In the genomic region with DNA sequence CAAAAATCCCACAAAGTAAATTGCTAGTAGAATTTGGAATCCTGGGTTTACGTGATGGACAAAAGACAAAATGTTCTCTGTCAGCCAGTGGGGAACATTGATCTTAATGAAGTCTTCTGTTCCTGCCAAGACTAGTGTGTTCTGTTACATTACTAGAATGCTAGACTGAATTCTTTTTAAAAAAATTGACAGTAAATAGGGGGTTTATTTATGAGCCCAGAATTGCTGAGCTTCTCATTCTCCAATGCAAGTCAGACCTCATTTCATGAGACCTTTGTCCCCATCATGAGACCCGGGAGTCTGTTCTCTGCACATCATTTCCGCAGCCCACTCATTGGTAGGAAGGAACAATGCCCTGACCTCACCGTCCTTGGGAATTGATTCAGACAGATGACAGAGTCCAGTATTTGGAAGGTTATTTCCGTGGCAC, we compare ENCODE assay signal across 16 cellular contexts.
DNase-seq lines count a peak whose midpoint lies in the region; ATAC-seq and TF ChIP-seq lines count a peak whose summit lies in the region.
"Had no signal": no experiment of that assay in that cellular context is flagged by ENCODE, and none has a peak within 500 bp of the region (broad histone marks: within the 10 kb centered on the region; RNA-seq: fewer than 3 reads in every experiment).

No MANE protein-coding gene starts in this region.

- no peak for TF ChIP-seq POLR2A in sigmoid colon (IDR thresholded peaks at IDR 0.05)

- no peaks in the 10 kb centered on the region for H3K36me3 ChIP-seq in CD4-positive, CD25-positive, alpha-beta regulatory T cell (ENCODE audit: control insufficient read depth, insufficient read depth, low read length)
- peaks cover 0 to 82% (median 23%) of the 10 kb centered on the region in 9 donors for H3K36me3 ChIP-seq in heart right ventricle
- peaks cover 12 to 58% (median 33%) of the 10 kb centered on the region in 4 donors for H3K36me3 ChIP-seq in sigmoid colon

- no peaks in the 10 kb centered on the region for H3K27me3 ChIP-seq in CD4-positive, CD25-positive, alpha-beta regulatory T cell (ENCODE audit: control insufficient read depth, insufficient read depth, low read length)
- H3K27me3 ChIP-seq in heart right ventricle: no peaks in the 10 kb centered on the region
- no peaks in the 10 kb centered on the region for H3K27me3 ChIP-seq in sigmoid colon

- no peak for TF ChIP-seq EP300 in sigmoid colon (IDR thresholded peaks at IDR 0.05)

- H3K27me3 Mint-ChIP-seq in CD4-positive, CD25-positive, alpha-beta regulatory T cell: no peaks in the 10 kb centered on the region
- no peaks in the 10 kb centered on the region for H3K27me3 Mint-ChIP-seq in brain
- H3K27me3 Mint-ChIP-seq in activated CD4-positive, alpha-beta T cell treated with anti-CD3 and anti-CD28 coated beads, Interleukin-2, amount 10 ng/mL, durations not matched to agents 24 days and 14 days: no peaks in the 10 kb centered on the region

- H3K4me3 Mint-ChIP-seq in CD4-positive, CD25-positive, alpha-beta regulatory T cell: peak overlapping the region in 1 of 4 donors; percentile 8
- H3K4me3 Mint-ChIP-seq in brain: no peak overlapping the region
- no peak overlapping the region for H3K4me3 Mint-ChIP-seq in activated CD4-positive, alpha-beta T cell treated with anti-CD3 and anti-CD28 coated beads, Interleukin-2, amount 10 ng/mL, durations not matched to agents 24 days and 14 days

- WGBS in heart right ventricle, 2 donors: 38 to 52% methylated on average over 5 of the region's 5 CpGs
- WGBS in sigmoid colon, 2 donors: 84 to 86% methylated on average over 5 of the region's 5 CpGs

- no peak overlapping the region for H3K4me3 ChIP-seq in CD4-positive, CD25-positive, alpha-beta regulatory T cell (ENCODE audit: low read depth, low read length)
- H3K4me3 ChIP-seq in heart right ventricle: no peak overlapping the region
- H3K4me3 ChIP-seq in sigmoid colon: no peak overlapping the region

- DNase-seq in CD4-positive, CD25-positive, alpha-beta regulatory T cell: no peak
- DNase-seq in heart right ventricle (no peak), sigmoid colon (no peak), HT-29 (ENCODE audit: low spot score) (no peak), NCI-H1092 (lab: John Stamatoyannopoulos, UW) (no peak)
- no peak for DNase-seq in activated CD4-positive, alpha-beta T cell treated with anti-CD3 and anti-CD28 coated beads, Interleukin-2, amount 10 ng/mL, durations not matched to agents 24 days and 14 days
- DNase-seq: activated effector memory CD4-positive, alpha-beta T cell treated with Interleukin-2 at 50 U/mL for 16 hours; glutamatergic neuron; NCI-H187 treated with DMSO at 0.1 percent for 48 hours; NCI-H526; OCI-M1; stimulated activated CD4-positive, alpha-beta T cell treated with anti-CD3 and anti-CD28 coated beads, Interleukin-15, amount 100 ng/mL, for 24 hours; substantia nigra had no signal

- no peak for ATAC-seq in CD4-positive, CD25-positive, alpha-beta regulatory T cell (ENCODE audit: low read depth in 2 of 2)
- ATAC-seq in heart right ventricle: peak in 5 of 8 donors; percentile 54 to 66 (median 63)
- ATAC-seq in HG02763 (IDR thresholded peaks at IDR 0.05; ENCODE audit: unreplicated experiment): no peak

- peaks cover 0 to 1% (median 0%) of the 10 kb centered on the region in 7 donors for H3K9me3 Mint-ChIP-seq in CD4-positive, CD25-positive, alpha-beta regulatory T cell
- H3K9me3 Mint-ChIP-seq in brain: no peaks in the 10 kb centered on the region
- peaks cover 2% of the 10 kb centered on the region for H3K9me3 Mint-ChIP-seq in activated CD4-positive, alpha-beta T cell treated with anti-CD3 and anti-CD28 coated beads, Interleukin-2, amount 10 ng/mL, durations not matched to agents 24 days and 14 days

- H3K27ac Mint-ChIP-seq in CD4-positive, CD25-positive, alpha-beta regulatory T cell: peak overlapping the region in 2 of 3 donors; percentile 65 to 82
- peak overlapping the region in 3 of 5 experiments; percentile 26 to 62 (median 36) for H3K27ac Mint-ChIP-seq in brain
- H3K27ac Mint-ChIP-seq in activated CD4-positive, alpha-beta T cell treated with anti-CD3 and anti-CD28 coated beads, Interleukin-2, amount 10 ng/mL, durations not matched to agents 24 days and 14 days: no peak overlapping the region

- H3K4me1 ChIP-seq in CD4-positive, CD25-positive, alpha-beta regulatory T cell (ENCODE audit: control insufficient read depth, insufficient read depth, low read length, poor library complexity, severe bottlenecking): peaks cover 5% of the 10 kb centered on the region
- H3K4me1 ChIP-seq in heart right ventricle: peaks cover 2 to 60% (median 30%) of the 10 kb centered on the region in 9 donors
- peaks cover 0 to 21% (median 12%) of the 10 kb centered on the region in 4 donors for H3K4me1 ChIP-seq in sigmoid colon

- no peaks in the 10 kb centered on the region for H3K9me3 ChIP-seq in CD4-positive, CD25-positive, alpha-beta regulatory T cell (ENCODE audit: control insufficient read depth in 2 of 2, low read length in 2 of 2)
- H3K9me3 ChIP-seq in heart right ventricle: no peaks in the 10 kb centered on the region
- no peaks in the 10 kb centered on the region for H3K9me3 ChIP-seq in sigmoid colon

- intact Hi-C loops in heart right ventricle (cut with DNase I) (loop anchor here in 6 of 10 donors (5.0 to 10.0 kb wide), 5 partner anchors 35 to 607 kb away; partner anchors contain the start of gene OTULINL (in 1 of the 6)), sigmoid colon (cut with DNase I) (no loop called here)
- intact Hi-C loops in activated CD4-positive, alpha-beta T cell treated with anti-CD3 and anti-CD28 coated beads, Interleukin-2, amount 10 ng/mL, durations not matched to agents 24 days and 14 days (cut with micrococcal nuclease): no loop called here

- peaks cover under 1% of the 10 kb centered on the region for H3K36me3 Mint-ChIP-seq in CD4-positive, CD25-positive, alpha-beta regulatory T cell
- peaks cover 75% of the 10 kb centered on the region for H3K36me3 Mint-ChIP-seq in brain
- H3K36me3 Mint-ChIP-seq in activated CD4-positive, alpha-beta T cell treated with anti-CD3 and anti-CD28 coated beads, Interleukin-2, amount 10 ng/mL, durations not matched to agents 24 days and 14 days (ENCODE audit: low read depth): peaks cover 1% of the 10 kb centered on the region

- H3K4me1 Mint-ChIP-seq in CD4-positive, CD25-positive, alpha-beta regulatory T cell: peaks cover 7 to 17% (median 16%) of the 10 kb centered on the region in 4 donors
- peaks cover 32% of the 10 kb centered on the region for H3K4me1 Mint-ChIP-seq in brain
- H3K4me1 Mint-ChIP-seq in activated CD4-positive, alpha-beta T cell treated with anti-CD3 and anti-CD28 coated beads, Interleukin-2, amount 10 ng/mL, durations not matched to agents 24 days and 14 days: peaks cover 2% of the 10 kb centered on the region

- no peak overlapping the region for H3K27ac ChIP-seq in CD4-positive, CD25-positive, alpha-beta regulatory T cell (ENCODE audit: insufficient read depth, low read length, poor library complexity, severe bottlenecking)
- H3K27ac ChIP-seq in heart right ventricle: peak overlapping the region in 9 of 10 donors; percentile 15 to 79 (median 59)
- H3K27ac ChIP-seq in sigmoid colon: peak overlapping the region; percentile 18 to 73 (median 62)
- H3K27ac ChIP-seq: VCaP had no signal

- TF ChIP-seq CTCF in brain (conservative IDR thresholded peaks at IDR 0.05): no peak
- no peak for TF ChIP-seq CTCF in heart right ventricle (IDR thresholded peaks at IDR 0.05)
- TF ChIP-seq CTCF in sigmoid colon (IDR thresholded peaks at IDR 0.05): no peak

Comparison
In these comparisons a context has a peak if more than half of its experiments do, and no peak if none do; other contexts are left out.
1. ATAC-seq: peak in heart right ventricle (5 of 8); none in CD4-positive, CD25-positive, alpha-beta regulatory T cell (0 of 2) and HG02763 (single experiment).
2. intact Hi-C loops: an anchor here in heart right ventricle (5.0 to 10.0 kb wide); none called in sigmoid colon and activated CD4-positive, alpha-beta T cell treated with anti-CD3 and anti-CD28 coated beads, Interleukin-2, amount 10 ng/mL, durations not matched to agents 24 days and 14 days.